In the genomic region with DNA sequence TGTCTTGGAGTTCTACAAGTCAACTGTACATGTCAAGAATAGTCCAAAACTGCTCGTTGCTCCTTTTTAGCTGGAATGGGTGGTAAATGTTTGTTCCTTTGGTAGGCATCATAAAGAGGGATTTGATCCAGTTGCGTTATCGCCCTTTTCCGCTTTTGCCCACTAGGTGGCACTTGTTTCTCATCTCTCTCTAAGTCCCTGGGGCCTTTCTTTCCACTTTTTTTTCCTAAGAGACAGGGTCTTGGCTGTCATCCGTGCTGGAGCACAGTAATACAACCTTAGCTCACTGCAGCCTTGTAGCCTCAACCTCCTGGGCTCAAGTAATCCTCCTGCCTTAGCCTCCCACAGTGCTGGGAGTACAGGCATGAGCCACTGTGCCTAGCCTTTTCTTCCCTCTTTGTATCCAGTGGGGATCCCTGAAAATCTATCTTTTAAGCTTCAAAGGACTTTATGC, we compare ENCODE assay signal across 8 cellular contexts. TPM values are rescaled to one million over a fixed set of nuclear protein-coding genes. Genes with fewer than 3 reads are reported as not detected.
A peak's percentile ranks its signal among the peaks of the same experiment; 100 is the strongest.
DNase-seq lines count a peak whose midpoint lies in the region; ATAC-seq and TF ChIP-seq lines count a peak whose summit lies in the region.

No MANE protein-coding gene starts in this region.

- DNase-seq in CD14-positive monocyte (ENCODE audit: low spot score) = no peak
- peak; percentile 37 to 62 for DNase-seq in HL-60 (ENCODE audit: low read depth in 1 of 2, low spot score in 1 of 2)
- DNase-seq in NCI-H748 treated with DMSO at 0.1 percent for 48 hours (lab: John Stamatoyannopoulos, UW) = peak; percentile 81
- peak; percentile 71 to 76 for DNase-seq in activated CD4-positive, alpha-beta T cell treated with anti-CD3 and anti-CD28 coated beads, Interleukin-2, amount 50 U/mL, for 48 hours
- DNase-seq in effector memory CD8-positive, alpha-beta T cell = peak; percentile 44 to 56 (median 48)
- peak; percentile 88 for DNase-seq in mesendoderm

- H3K36me3 Mint-ChIP-seq in CD14-positive monocyte = peaks cover 38 to 61% of the 10 kb centered on the region in 2 donors
- H3K36me3 Mint-ChIP-seq in effector memory CD8-positive, alpha-beta T cell (ENCODE audit: insufficient read depth) = peaks cover 61% of the 10 kb centered on the region
- peaks cover 40% of the 10 kb centered on the region for H3K36me3 Mint-ChIP-seq in stimulated activated memory B cell treated with anti-CD40 and anti-IgM and Interleukin-4, amounts not matched to agents 10 μg/mL and 1 μg/mL and 100 μg/mL, for 72 hours

- H3K9me3 Mint-ChIP-seq in CD14-positive monocyte = no peaks in the 10 kb centered on the region
- H3K9me3 Mint-ChIP-seq in effector memory CD8-positive, alpha-beta T cell = no peaks in the 10 kb centered on the region
- H3K9me3 Mint-ChIP-seq in stimulated activated memory B cell treated with anti-CD40 and anti-IgM and Interleukin-4, amounts not matched to agents 10 μg/mL and 1 μg/mL and 100 μg/mL, for 72 hours = no peaks in the 10 kb centered on the region

- peaks cover 12% of the 10 kb centered on the region for H3K4me1 Mint-ChIP-seq in CD14-positive monocyte
- H3K4me1 Mint-ChIP-seq in effector memory CD8-positive, alpha-beta T cell (ENCODE audit: low read depth in 2 of 2) = peaks cover 5% of the 10 kb centered on the region in 2 donors
- H3K4me1 Mint-ChIP-seq in stimulated activated memory B cell treated with anti-CD40 and anti-IgM and Interleukin-4, amounts not matched to agents 10 μg/mL and 1 μg/mL and 100 μg/mL, for 72 hours = peaks cover 15% of the 10 kb centered on the region

- H3K4me3 ChIP-seq in HL-60 (replicated peaks; ENCODE audit: insufficient read depth, low read length) = no peak overlapping the region
- H3K4me3 ChIP-seq in mesendoderm (ENCODE audit: low read length) = no peak overlapping the region

- H3K27ac ChIP-seq in HL-60 (replicated peaks) (no peak overlapping the region), mesendoderm (ENCODE audit: low read depth, low read length) (no peak overlapping the region)

- WGBS in mesendoderm (ENCODE audit: extremely low coverage, insufficient coverage, low lambda C conversion rate) = no CpG with 5 or more reads among the region's 5 CpGs

- no peak overlapping the region for H3K18ac ChIP-seq in mesendoderm (ENCODE audit: low read length)

- no peak overlapping the region for H4K5ac ChIP-seq in mesendoderm (ENCODE audit: low read length)

- no peaks in the 10 kb centered on the region for H3K79me2 ChIP-seq in mesendoderm (ENCODE audit: control insufficient read depth, insufficient read depth, low read length)

- TF ChIP-seq CTCF in CD14-positive monocyte (IDR thresholded peaks at IDR 0.05) (peak; percentile 94), HL-60 (IDR thresholded peaks at IDR 0.05; ENCODE audit: insufficient read depth, low read length) (peak; percentile 80)

- peak overlapping the region; percentile 5 to 88 (median 31) for H3K27ac Mint-ChIP-seq in CD14-positive monocyte
- H3K27ac Mint-ChIP-seq in effector memory CD8-positive, alpha-beta T cell = peak overlapping the region in 1 of 2 donors; percentile 33
- H3K27ac Mint-ChIP-seq in stimulated activated memory B cell treated with anti-CD40 and anti-IgM and Interleukin-4, amounts not matched to agents 10 μg/mL and 1 μg/mL and 100 μg/mL, for 72 hours = peak overlapping the region; percentile 9

- H3K36me3 ChIP-seq in mesendoderm (ENCODE audit: control insufficient read depth, insufficient read depth, low read length) = peaks cover 4% of the 10 kb centered on the region

- no peak overlapping the region for H3K4me2 ChIP-seq in mesendoderm (ENCODE audit: low read length)

- H2BK120ac ChIP-seq in mesendoderm (ENCODE audit: low read depth, low read length) = no peak overlapping the region

- no peak overlapping the region for H3K56ac ChIP-seq in mesendoderm (ENCODE audit: low read length)

- intact Hi-C loops in CD14-positive monocyte (cut with micrococcal nuclease) = no loop called here

- no peak overlapping the region for H2AK5ac ChIP-seq in mesendoderm (ENCODE audit: low read length)

- no peak overlapping the region for H3K9ac ChIP-seq in mesendoderm (ENCODE audit: low read length)

- H3K23ac ChIP-seq in mesendoderm (ENCODE audit: low read length) = no peak overlapping the region

- H3K4ac ChIP-seq in mesendoderm (ENCODE audit: low read depth, low read length) = no peak overlapping the region

- no peaks in the 10 kb centered on the region for H3K4me1 ChIP-seq in mesendoderm (ENCODE audit: control insufficient read depth, low read depth, low read length)

- no peaks in the 10 kb centered on the region for H3K27me3 Mint-ChIP-seq in CD14-positive monocyte (ENCODE audit: low read depth in 3 of 3)
- H3K27me3 Mint-ChIP-seq in effector memory CD8-positive, alpha-beta T cell = no peaks in the 10 kb centered on the region
- no peaks in the 10 kb centered on the region for H3K27me3 Mint-ChIP-seq in stimulated activated memory B cell treated with anti-CD40 and anti-IgM and Interleukin-4, amounts not matched to agents 10 μg/mL and 1 μg/mL and 100 μg/mL, for 72 hours

- H2BK5ac ChIP-seq in mesendoderm (ENCODE audit: low read length) = no peak overlapping the region

- H4K8ac ChIP-seq in mesendoderm (ENCODE audit: low read depth, low read length) = no peak overlapping the region

- H3K4me3 Mint-ChIP-seq in CD14-positive monocyte = no peak overlapping the region
- H3K4me3 Mint-ChIP-seq in effector memory CD8-positive, alpha-beta T cell = no peak overlapping the region
- H3K4me3 Mint-ChIP-seq in stimulated activated memory B cell treated with anti-CD40 and anti-IgM and Interleukin-4, amounts not matched to agents 10 μg/mL and 1 μg/mL and 100 μg/mL, for 72 hours = no peak overlapping the region

- peak; percentile 44 for ATAC-seq in effector memory CD8-positive, alpha-beta T cell (replicated peaks)
- no peak for ATAC-seq in stimulated activated memory B cell treated with anti-CD40 and anti-IgM and Interleukin-4, amounts not matched to agents 10 μg/mL and 1 μg/mL and 100 μg/mL, for 72 hours
- no peak for ATAC-seq in HG03097 (IDR thresholded peaks at IDR 0.05; ENCODE audit: low FRiP score, unreplicated experiment)

- H3K27me3 ChIP-seq in HL-60 (ENCODE audit: insufficient read depth, poor library complexity, severe bottlenecking) = no peaks in the 10 kb centered on the region
- no peaks in the 10 kb centered on the region for H3K27me3 ChIP-seq in mesendoderm (ENCODE audit: insufficient read depth, low read length, poor library complexity)

- H2BK15ac ChIP-seq in mesendoderm (replicated peaks; ENCODE audit: low read depth) = no peak overlapping the region

- no peaks in the 10 kb centered on the region for H3K79me1 ChIP-seq in mesendoderm (ENCODE audit: low read length)

RNA-seq across cellular contexts. Expression of a gene that starts 20.7 kb away (rescaled TPM):
- polyA plus RNA-seq in CD14-positive monocyte = 1 to 10 TPM; 3.6 to 4.9 TPM
- polyA plus RNA-seq in mesendoderm (2013, experiment 1 of 2) = 40.2 TPM
- polyA plus RNA-seq in mesendoderm (2013, experiment 2 of 2) = 38.1 TPM

RNA-seq across cellular contexts. Expression of a gene that starts 27.3 kb away (rescaled TPM):
- 10 to 100 TPM; 17.3 to 26.5 TPM for polyA plus RNA-seq in CD14-positive monocyte
- 34.1 TPM for polyA plus RNA-seq in mesendoderm (2013, experiment 1 of 2)
- polyA plus RNA-seq in mesendoderm (2013, experiment 2 of 2) = 33.3 TPM

RNA-seq across cellular contexts. Expression of a gene that starts 32.4 kb away (rescaled TPM):
- 1 to 10 TPM; 2.0 to 2.1 TPM for polyA plus RNA-seq in CD14-positive monocyte
- polyA plus RNA-seq in mesendoderm (2013, experiment 1 of 2) = 1.9 TPM
- polyA plus RNA-seq in mesendoderm (2013, experiment 2 of 2) = 2.1 TPM

RNA-seq across cellular contexts. Expression of a gene that starts 32.5 kb away (rescaled TPM):
- 10 to 100 TPM in 1 of 2 donors, 1 to 10 TPM in 1; 8.0 to 13.8 TPM for polyA plus RNA-seq in CD14-positive monocyte
- polyA plus RNA-seq in mesendoderm (2013, experiment 1 of 2) = 52.2 TPM
- 47.9 TPM for polyA plus RNA-seq in mesendoderm (2013, experiment 2 of 2)

RNA-seq across cellular contexts. Expression of a gene that starts 36.5 kb away (rescaled TPM):
- polyA plus RNA-seq in CD14-positive monocyte = under 1 TPM; 0.13 to 0.52 TPM
- 0.08 TPM for polyA plus RNA-seq in mesendoderm (2013, experiment 1 of 2)
- polyA plus RNA-seq in mesendoderm (2013, experiment 2 of 2) = 0.03 TPM
